14 cellular contexts compared by ENCODE assay signal in the genomic region with DNA sequence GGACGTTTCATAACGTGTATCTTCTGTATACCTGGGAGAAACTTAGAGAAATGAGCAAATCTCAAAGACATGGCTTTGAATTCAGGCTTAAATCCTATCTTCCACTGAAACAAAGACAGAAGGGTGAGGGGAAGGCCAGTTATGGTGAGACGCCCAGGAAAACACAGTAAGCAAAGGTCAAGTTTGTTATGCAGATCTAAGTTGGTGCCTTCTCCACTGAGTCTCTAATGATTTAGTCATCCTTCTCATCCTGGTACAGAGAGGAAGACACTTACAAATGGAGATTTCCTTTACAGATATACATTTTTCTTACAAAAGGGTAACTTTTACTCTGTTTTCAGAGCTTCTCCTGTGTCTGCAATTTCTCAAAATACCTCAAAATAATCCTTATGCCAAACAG.
DNase-seq lines count a peak whose midpoint lies in the region; ATAC-seq, FAIRE-seq and TF ChIP-seq lines count a peak whose summit lies in the region.
"Had no signal": no experiment of that assay in that cellular context is flagged by ENCODE, and none has a peak within 500 bp of the region (broad histone marks: within the 10 kb centered on the region; RNA-seq: fewer than 3 reads in every experiment).

No MANE protein-coding gene starts in this region.

- DNase-seq in HFFc6 (peak; percentile 41), left lobe of liver (ENCODE audit: low spot score) (no peak), frontal cortex (ENCODE audit: low spot score in 2 of 2) (no peak), SKM-1 treated with dmso at 0.1 percent for 144 hours (lab: John Stamatoyannopoulos, UW; ENCODE audit: unreplicated experiment) (no peak)
- no peak for DNase-seq in activated T-helper 1 cell treated with anti-CD3 and anti-CD28 coated beads, Interleukin-12 subunit alpha, Interleukin-12 subunit beta, Interleukin-2, Interleukin-4 antibody, amounts not matched to agents 30 ng/mL and 10 ng/mL and 1 ng/mL, durations not matched to agents 14 hours and 24 hours and 36 hours (ENCODE audit: low spot score)
- no peak for DNase-seq in activated naive CD4-positive, alpha-beta T cell treated with anti-CD3 and anti-CD28 coated beads, Interleukin-2, amount 10 ng/mL, durations not matched to agents 7 days and 5 days
- DNase-seq: activated CD8-positive, alpha-beta memory T cell treated with anti-CD3 and anti-CD28 coated beads, Interleukin-2, amount 50 U/mL, for 48 hours; hippocampal formation; NCI-H1436; T1000; upper lobe of left lung had no signal

- no peaks in the 10 kb centered on the region for H3K36me3 ChIP-seq in ACC112 (ENCODE audit: insufficient read depth, low read length)
- H3K36me3 ChIP-seq: upper lobe of left lung had no signal

- H3K27ac ChIP-seq in ACC112 (ENCODE audit: low read depth, low read length): peak overlapping the region; percentile 94

- H3K79me2 ChIP-seq in ACC112 (ENCODE audit: control insufficient read depth, insufficient read depth, low read length, unreplicated experiment): no peaks in the 10 kb centered on the region

- H3K4me3 ChIP-seq in ACC112 (ENCODE audit: low read depth, low read length): no peak overlapping the region
- H3K4me3 ChIP-seq: skin epidermis, upper lobe of left lung had no signal

- ATAC-seq in left lobe of liver (peak; percentile 65), HG03175 (IDR thresholded peaks at IDR 0.05; ENCODE audit: unreplicated experiment) (no peak)

- H3K4me1 Mint-ChIP-seq in HFFc6 (ENCODE audit: low read depth): peaks cover 73% of the 10 kb centered on the region
- H3K4me1 Mint-ChIP-seq in activated T-helper 1 cell treated with anti-CD3 and anti-CD28 coated beads, Interleukin-12 subunit alpha, Interleukin-12 subunit beta, Interleukin-2, Interleukin-4 antibody, amounts not matched to agents 30 ng/mL and 10 ng/mL and 1 ng/mL, durations not matched to agents 14 hours and 24 hours and 36 hours (ENCODE audit: low read depth): peaks cover 55% of the 10 kb centered on the region
- peaks cover 28% of the 10 kb centered on the region for H3K4me1 Mint-ChIP-seq in activated naive CD4-positive, alpha-beta T cell treated with anti-CD3 and anti-CD28 coated beads, Interleukin-2, amount 10 ng/mL, durations not matched to agents 7 days and 5 days

- H3K27ac Mint-ChIP-seq in HFFc6: peak overlapping the region; percentile 89
- H3K27ac Mint-ChIP-seq in activated T-helper 1 cell treated with anti-CD3 and anti-CD28 coated beads, Interleukin-12 subunit alpha, Interleukin-12 subunit beta, Interleukin-2, Interleukin-4 antibody, amounts not matched to agents 30 ng/mL and 10 ng/mL and 1 ng/mL, durations not matched to agents 14 hours and 24 hours and 36 hours: peak overlapping the region; percentile 25
- H3K27ac Mint-ChIP-seq in activated naive CD4-positive, alpha-beta T cell treated with anti-CD3 and anti-CD28 coated beads, Interleukin-2, amount 10 ng/mL, durations not matched to agents 7 days and 5 days: no peak overlapping the region

- peak overlapping the region; percentile 86 for H3K4me3 Mint-ChIP-seq in HFFc6
- peak overlapping the region; percentile 3 for H3K4me3 Mint-ChIP-seq in activated T-helper 1 cell treated with anti-CD3 and anti-CD28 coated beads, Interleukin-12 subunit alpha, Interleukin-12 subunit beta, Interleukin-2, Interleukin-4 antibody, amounts not matched to agents 30 ng/mL and 10 ng/mL and 1 ng/mL, durations not matched to agents 14 hours and 24 hours and 36 hours
- no peak overlapping the region for H3K4me3 Mint-ChIP-seq in activated naive CD4-positive, alpha-beta T cell treated with anti-CD3 and anti-CD28 coated beads, Interleukin-2, amount 10 ng/mL, durations not matched to agents 7 days and 5 days

- no peak overlapping the region for H2AFZ ChIP-seq in ACC112 (ENCODE audit: low read length, unreplicated experiment)

- H3K9me3 Mint-ChIP-seq in HFFc6: no peaks in the 10 kb centered on the region
- peaks cover 26% of the 10 kb centered on the region for H3K9me3 Mint-ChIP-seq in activated T-helper 1 cell treated with anti-CD3 and anti-CD28 coated beads, Interleukin-12 subunit alpha, Interleukin-12 subunit beta, Interleukin-2, Interleukin-4 antibody, amounts not matched to agents 30 ng/mL and 10 ng/mL and 1 ng/mL, durations not matched to agents 14 hours and 24 hours and 36 hours
- H3K9me3 Mint-ChIP-seq in activated naive CD4-positive, alpha-beta T cell treated with anti-CD3 and anti-CD28 coated beads, Interleukin-2, amount 10 ng/mL, durations not matched to agents 7 days and 5 days: peaks cover 18% of the 10 kb centered on the region

- CTCF ChIA-PET in activated naive CD4-positive, alpha-beta T cell treated with anti-CD3 and anti-CD28 coated beads, Interleukin-2, amount 10 ng/mL, durations not matched to agents 7 days and 5 days (lab: Charles Lee): interaction anchor here (1.3 to 1.8 kb wide), 5 partner anchors 10 to 105 kb away, joined by 3 to 6 read pairs (median 5); no protein-coding TSS in a partner anchor

- no peak for TF ChIP-seq CTCF in HFFc6 (IDR thresholded peaks at IDR 0.05)

- H3K27me3 ChIP-seq in ACC112 (ENCODE audit: insufficient read depth, low read length): no peaks in the 10 kb centered on the region
- H3K27me3 ChIP-seq: upper lobe of left lung had no signal

- H3K27me3 Mint-ChIP-seq in HFFc6 (ENCODE audit: insufficient read depth): no peaks in the 10 kb centered on the region
- H3K27me3 Mint-ChIP-seq in activated T-helper 1 cell treated with anti-CD3 and anti-CD28 coated beads, Interleukin-12 subunit alpha, Interleukin-12 subunit beta, Interleukin-2, Interleukin-4 antibody, amounts not matched to agents 30 ng/mL and 10 ng/mL and 1 ng/mL, durations not matched to agents 14 hours and 24 hours and 36 hours (ENCODE audit: insufficient read depth): no peaks in the 10 kb centered on the region
- H3K27me3 Mint-ChIP-seq in activated naive CD4-positive, alpha-beta T cell treated with anti-CD3 and anti-CD28 coated beads, Interleukin-2, amount 10 ng/mL, durations not matched to agents 7 days and 5 days: no peaks in the 10 kb centered on the region

- H3K4me1 ChIP-seq in ACC112 (ENCODE audit: control insufficient read depth, insufficient read depth, low read length, unreplicated experiment): peaks cover 49% of the 10 kb centered on the region

- intact Hi-C loops in activated T-helper 1 cell treated with anti-CD3 and anti-CD28 coated beads, Interleukin-12 subunit alpha, Interleukin-12 subunit beta, Interleukin-2, Interleukin-4 antibody, amounts not matched to agents 30 ng/mL and 10 ng/mL and 1 ng/mL, durations not matched to agents 14 hours and 24 hours and 36 hours (cut with micrococcal nuclease): loop anchor here (5.0 to 10.0 kb wide), 3 partner anchors 48 to 1522 kb away; a partner anchor contains a TSS

- no peak for FAIRE-seq in frontal cortex (lab: Jason Lieb, UNC)

- 0 out of 2 replicates have a peak, but pooled peaks cover 5% of the 10 kb centered on the region for H3K36me3 Mint-ChIP-seq in HFFc6 (ENCODE audit: low read depth)
- H3K36me3 Mint-ChIP-seq in activated T-helper 1 cell treated with anti-CD3 and anti-CD28 coated beads, Interleukin-12 subunit alpha, Interleukin-12 subunit beta, Interleukin-2, Interleukin-4 antibody, amounts not matched to agents 30 ng/mL and 10 ng/mL and 1 ng/mL, durations not matched to agents 14 hours and 24 hours and 36 hours (ENCODE audit: low read depth): peaks cover 20% of the 10 kb centered on the region
- peaks cover 10% of the 10 kb centered on the region for H3K36me3 Mint-ChIP-seq in activated naive CD4-positive, alpha-beta T cell treated with anti-CD3 and anti-CD28 coated beads, Interleukin-2, amount 10 ng/mL, durations not matched to agents 7 days and 5 days
